In genomic region chr6:96716221-96716620, GRCh38 we compare ENCODE assay signal across 27 cellular contexts.
DNase-seq lines count a peak whose midpoint lies in the region; ATAC-seq and TF ChIP-seq lines count a peak whose summit lies in the region.
"Had no signal": no experiment of that assay in that cellular context is flagged by ENCODE, and none has a peak within 500 bp of the region (broad histone marks: within the 10 kb centered on the region; RNA-seq: fewer than 3 reads in every experiment).

No MANE protein-coding gene starts in this region.

- H3K4me3 ChIP-seq in MM.1S (ENCODE audit: low read length) (no peak overlapping the region), SJCRH30 (no peak overlapping the region)
- H3K4me3 ChIP-seq: left lung, pancreas, right atrium auricular region, transverse colon had no signal

- ATAC-seq in GM18511 (IDR thresholded peaks at IDR 0.05; ENCODE audit: unreplicated experiment) = no peak
- no peak for ATAC-seq in HG03175 (IDR thresholded peaks at IDR 0.05; ENCODE audit: unreplicated experiment)
- ATAC-seq: activated CD4-positive, alpha-beta T cell treated with anti-CD3 and anti-CD28 coated beads for 36 hours; activated T-cell treated with anti-CD3 and anti-CD28 coated beads, Interleukin-2, amount 50 U/mL, for 72 hours; left lung; natural killer cell; pancreas; stimulated activated naive CD8-positive, alpha-beta T cell treated with anti-CD3 and anti-CD28 coated beads, Interleukin-15, amount 100 ng/mL, for 72 hours had no signal

- no peak overlapping the region for H3K9ac ChIP-seq in MM.1S (ENCODE audit: low read length)

- no peak overlapping the region for H3K4me3 Mint-ChIP-seq in activated CD4-positive, alpha-beta T cell treated with anti-CD3 and anti-CD28 coated beads, Interleukin-2, amount 10 ng/mL, durations not matched to agents 7 days and 5 days
- H3K4me3 Mint-ChIP-seq: activated CD4-positive, alpha-beta T cell treated with anti-CD3 and anti-CD28 coated beads for 36 hours; activated naive CD4-positive, alpha-beta T cell treated with anti-CD3 and anti-CD28 coated beads for 36 hours; activated T-cell treated with anti-CD3 and anti-CD28 coated beads, Interleukin-2, amount 50 U/mL, for 72 hours; natural killer cell; stimulated activated naive CD8-positive, alpha-beta T cell treated with anti-CD3 and anti-CD28 coated beads, Interleukin-15, amount 100 ng/mL, for 72 hours had no signal

- no peaks in the 10 kb centered on the region for H3K4me1 ChIP-seq in MM.1S (ENCODE audit: low read length)
- H3K4me1 ChIP-seq in SJCRH30 = no peaks in the 10 kb centered on the region
- H3K4me1 ChIP-seq: left lung, pancreas, right atrium auricular region, transverse colon had no signal

- no peak overlapping the region for H3K4me2 ChIP-seq in MM.1S (ENCODE audit: low read depth, low read length)

- H3K79me2 ChIP-seq in MM.1S (ENCODE audit: low read length) = no peaks in the 10 kb centered on the region

- H3K27ac ChIP-seq in MM.1S (ENCODE audit: low read length) (no peak overlapping the region), SJCRH30 (no peak overlapping the region)
- H3K27ac ChIP-seq: 22Rv1, left lung, pancreas, right atrium auricular region, transverse colon had no signal

- DNase-seq in DMS 273 (lab: John Stamatoyannopoulos, UW; ENCODE audit: unreplicated experiment) (peak; percentile 43), DMS 273 treated with DMSO at 0.1 percent for 48 hours (lab: John Stamatoyannopoulos, UW) (no peak), MM.1S (no peak), SJCRH30 (peak; percentile 33 to 60), iPS-NIHi7 (ENCODE audit: extremely low spot score) (peak; percentile 31)
- no peak for DNase-seq in activated CD4-positive, alpha-beta T cell treated with anti-CD3 and anti-CD28 coated beads, Interleukin-2, amount 10 ng/mL, durations not matched to agents 7 days and 5 days
- DNase-seq: activated CD4-positive, alpha-beta T cell treated with anti-CD3 and anti-CD28 coated beads for 36 hours; activated naive CD4-positive, alpha-beta T cell treated with anti-CD3 and anti-CD28 coated beads for 36 hours; activated T-cell treated with anti-CD3 and anti-CD28 coated beads, Interleukin-2, amount 50 U/mL, for 72 hours; AML-193; amniotic stem cell; cortex of kidney; left lung; natural killer cell; NCI-H1105; NCI-H2081; NCI-H524 treated with DMSO at 0.1 percent for 48 hours; pancreas; SHP77; stimulated activated CD4-positive, alpha-beta T cell treated with anti-CD3 and anti-CD28 coated beads, Interleukin-12 subunit alpha, Interleukin-12 subunit beta, amount 100 ng/mL, for 4 hours; stimulated activated naive CD8-positive, alpha-beta T cell treated with anti-CD3 and anti-CD28 coated beads, Interleukin-15, amount 100 ng/mL, for 72 hours; T-helper 1 cell; transverse colon had no signal

- H4K20me1 ChIP-seq in MM.1S (ENCODE audit: insufficient read depth, low read length) = no peaks in the 10 kb centered on the region

- H3K9me3 Mint-ChIP-seq in activated CD4-positive, alpha-beta T cell treated with anti-CD3 and anti-CD28 coated beads, Interleukin-2, amount 10 ng/mL, durations not matched to agents 7 days and 5 days = no peaks in the 10 kb centered on the region
- H3K9me3 Mint-ChIP-seq: activated naive CD4-positive, alpha-beta T cell treated with anti-CD3 and anti-CD28 coated beads for 36 hours; activated T-cell treated with anti-CD3 and anti-CD28 coated beads, Interleukin-2, amount 50 U/mL, for 72 hours; natural killer cell; stimulated activated naive CD8-positive, alpha-beta T cell treated with anti-CD3 and anti-CD28 coated beads, Interleukin-15, amount 100 ng/mL, for 72 hours had no signal

- no peaks in the 10 kb centered on the region for H3K9me3 ChIP-seq in MM.1S (replicated peaks; ENCODE audit: insufficient read depth, low read length)
- no peaks in the 10 kb centered on the region for H3K9me3 ChIP-seq in SJCRH30 (replicated peaks)
- H3K9me3 ChIP-seq: left lung, pancreas, right atrium auricular region, transverse colon had no signal

- H2AFZ ChIP-seq in MM.1S (ENCODE audit: low read length) = no peak overlapping the region

- no peaks in the 10 kb centered on the region for H3F3A ChIP-seq in MM.1S (ENCODE audit: insufficient read depth, low read length)

- no peaks in the 10 kb centered on the region for H3K4me1 Mint-ChIP-seq in activated CD4-positive, alpha-beta T cell treated with anti-CD3 and anti-CD28 coated beads, Interleukin-2, amount 10 ng/mL, durations not matched to agents 7 days and 5 days
- H3K4me1 Mint-ChIP-seq: activated CD4-positive, alpha-beta T cell treated with anti-CD3 and anti-CD28 coated beads for 36 hours; natural killer cell; stimulated activated naive CD8-positive, alpha-beta T cell treated with anti-CD3 and anti-CD28 coated beads, Interleukin-15, amount 100 ng/mL, for 72 hours had no signal

- H3K36me3 ChIP-seq in MM.1S (replicated peaks; ENCODE audit: insufficient read depth, low read length) = no peaks in the 10 kb centered on the region
- H3K36me3 ChIP-seq in SJCRH30 = no peaks in the 10 kb centered on the region; the same call in 1 of the 2 replicates
- H3K36me3 ChIP-seq: left lung, pancreas, right atrium auricular region, transverse colon had no signal

- CTCF ChIA-PET in activated CD4-positive, alpha-beta T cell treated with anti-CD3 and anti-CD28 coated beads, Interleukin-2, amount 10 ng/mL, durations not matched to agents 7 days and 5 days (lab: Charles Lee) = no interaction called here

- H3K9me2 ChIP-seq in MM.1S (replicated peaks; ENCODE audit: insufficient read depth, low read length) = no peaks in the 10 kb centered on the region

- H3K27me3 ChIP-seq in MM.1S (replicated peaks; ENCODE audit: insufficient read depth, low read length) (no peaks in the 10 kb centered on the region), SJCRH30 (no peaks in the 10 kb centered on the region)
- H3K27me3 ChIP-seq: left lung, pancreas, right atrium auricular region, transverse colon had no signal

- peaks cover 14% of the 10 kb centered on the region for H3K27me3 Mint-ChIP-seq in activated CD4-positive, alpha-beta T cell treated with anti-CD3 and anti-CD28 coated beads, Interleukin-2, amount 10 ng/mL, durations not matched to agents 7 days and 5 days

- POLR2A ChIA-PET in activated CD4-positive, alpha-beta T cell treated with anti-CD3 and anti-CD28 coated beads, Interleukin-2, amount 10 ng/mL, durations not matched to agents 7 days and 5 days (lab: Charles Lee) = no interaction called here

- TF ChIP-seq CTCF in MM.1S (IDR thresholded peaks at IDR 0.05; ENCODE audit: low read length) = peak; percentile 13; the same call in 1 of the 2 replicates

- no peaks in the 10 kb centered on the region for H3K36me3 Mint-ChIP-seq in activated CD4-positive, alpha-beta T cell treated with anti-CD3 and anti-CD28 coated beads, Interleukin-2, amount 10 ng/mL, durations not matched to agents 7 days and 5 days (ENCODE audit: low read depth)
- H3K36me3 Mint-ChIP-seq: natural killer cell had no signal

- no peak overlapping the region for H3K27ac Mint-ChIP-seq in activated CD4-positive, alpha-beta T cell treated with anti-CD3 and anti-CD28 coated beads, Interleukin-2, amount 10 ng/mL, durations not matched to agents 7 days and 5 days
- H3K27ac Mint-ChIP-seq: activated CD4-positive, alpha-beta T cell treated with anti-CD3 and anti-CD28 coated beads for 36 hours; activated naive CD4-positive, alpha-beta T cell treated with anti-CD3 and anti-CD28 coated beads for 36 hours; activated T-cell treated with anti-CD3 and anti-CD28 coated beads, Interleukin-2, amount 50 U/mL, for 72 hours; natural killer cell; stimulated activated naive CD8-positive, alpha-beta T cell treated with anti-CD3 and anti-CD28 coated beads, Interleukin-15, amount 100 ng/mL, for 72 hours had no signal

Comparison
In these comparisons a context has a peak if more than half of its experiments do, and no peak if none do; other contexts are left out.
1. DNase-seq: peak in DMS 273 (single experiment), SJCRH30 (2 of 2) and iPS-NIHi7 (single experiment); none in DMS 273 treated with DMSO at 0.1 percent for 48 hours (single experiment), MM.1S (single experiment) and activated CD4-positive, alpha-beta T cell treated with anti-CD3 and anti-CD28 coated beads, Interleukin-2, amount 10 ng/mL, durations not matched to agents 7 days and 5 days (single experiment).